Comparison of ENCODE assay signal across 27 cellular contexts in genomic region chr3:59829527-59829926, GRCh38.
"Had no signal": no experiment of that assay in that cellular context is flagged by ENCODE, and none has a peak within 500 bp of the region (broad histone marks: within the 10 kb centered on the region; RNA-seq: fewer than 3 reads in every experiment).

No MANE protein-coding gene starts in this region.

- H3K36me3 Mint-ChIP-seq: brain had no signal

- H3K4me1 ChIP-seq: ascending aorta, breast epithelium had no signal

- H3K27ac Mint-ChIP-seq: activated CD4-positive, alpha-beta T cell treated with anti-CD3 and anti-CD28 coated beads, Interleukin-2, amount 10 ng/mL, durations not matched to agents 7 days and 5 days; activated CD8-positive, alpha-beta T cell treated with anti-CD3 and anti-CD28 coated beads for 36 hours; activated naive CD4-positive, alpha-beta T cell treated with anti-CD3 and anti-CD28 coated beads, Interleukin-2, amount 50 U/mL, for 72 hours; activated naive CD8-positive, alpha-beta T cell treated with anti-CD3 and anti-CD28 coated beads, Interleukin-2, amount 10 ng/mL, durations not matched to agents 7 days and 5 days; activated T-helper 17 cell treated with anti-CD3 and anti-CD28 coated beads, Interleukin-2, amount 50 U/mL, for 72 hours; brain; dendritic cell treated with granulocyte-macrophage colony-stimulating factor and Interleukin-4, amounts not matched to agents 40 ng/mL and 50 ng/mL, for 4 days; endodermal cell had no signal

- FAIRE-seq: frontal cortex had no signal

- H3K4me3 ChIP-seq: ascending aorta, breast epithelium, cardiac muscle cell, coronary artery, dorsolateral prefrontal cortex had no signal

- H3K4me3 Mint-ChIP-seq: activated CD4-positive, alpha-beta T cell treated with anti-CD3 and anti-CD28 coated beads, Interleukin-2, amount 10 ng/mL, durations not matched to agents 7 days and 5 days; activated CD8-positive, alpha-beta T cell treated with anti-CD3 and anti-CD28 coated beads for 36 hours; activated naive CD8-positive, alpha-beta T cell treated with anti-CD3 and anti-CD28 coated beads, Interleukin-2, amount 10 ng/mL, durations not matched to agents 7 days and 5 days; activated T-cell treated with anti-CD3 and anti-CD28 coated beads, Interleukin-2, amount 50 U/mL, for 4 hours; activated T-helper 17 cell treated with anti-CD3 and anti-CD28 coated beads, Interleukin-2, amount 50 U/mL, for 72 hours; brain; central memory CD8-positive, alpha-beta T cell; dendritic cell treated with granulocyte-macrophage colony-stimulating factor and Interleukin-4, amounts not matched to agents 40 ng/mL and 50 ng/mL, for 4 days; endodermal cell had no signal

- ATAC-seq: activated CD8-positive, alpha-beta T cell treated with anti-CD3 and anti-CD28 coated beads for 36 hours; activated naive CD4-positive, alpha-beta T cell treated with anti-CD3 and anti-CD28 coated beads, Interleukin-2, amount 50 U/mL, for 72 hours; activated T-cell treated with anti-CD3 and anti-CD28 coated beads, Interleukin-2, amount 50 U/mL, for 4 hours; activated T-helper 17 cell treated with anti-CD3 and anti-CD28 coated beads, Interleukin-2, amount 50 U/mL, for 72 hours; esophagus mucosa had no signal

- H3K36me3 ChIP-seq: ascending aorta, breast epithelium, cardiac muscle cell had no signal

- H3K4me1 Mint-ChIP-seq: activated naive CD8-positive, alpha-beta T cell treated with anti-CD3 and anti-CD28 coated beads, Interleukin-2, amount 10 ng/mL, durations not matched to agents 7 days and 5 days; activated T-helper 17 cell treated with anti-CD3 and anti-CD28 coated beads, Interleukin-2, amount 50 U/mL, for 72 hours; central memory CD8-positive, alpha-beta T cell had no signal

- H3K27ac ChIP-seq: ascending aorta, breast epithelium, cardiac muscle cell, coronary artery, dorsolateral prefrontal cortex had no signal

- DNase-seq: activated CD4-positive, alpha-beta T cell treated with anti-CD3 and anti-CD28 coated beads for 1 hour; activated CD4-positive, alpha-beta T cell treated with anti-CD3 and anti-CD28 coated beads for 4 hours; activated CD4-positive, alpha-beta T cell treated with anti-CD3 and anti-CD28 coated beads, Interleukin-2, amount 10 ng/mL, durations not matched to agents 7 days and 5 days; activated CD4-positive, alpha-beta T cell treated with anti-CD3 and anti-CD28 coated beads, Interleukin-2, amount 50 U/mL, for 4 hours; activated CD8-positive, alpha-beta memory T cell treated with anti-CD3 and anti-CD28 coated beads for 24 hours; activated CD8-positive, alpha-beta T cell treated with anti-CD3 and anti-CD28 coated beads for 36 hours; activated effector memory CD4-positive, alpha-beta T cell treated with Interleukin-2 at 50 U/mL for 16 hours; activated gamma-delta T cell treated with Interleukin-2 at 50 U/mL for 16 hours; activated naive CD4-positive, alpha-beta T cell treated with Interleukin-2 at 50 U/mL for 16 hours; activated naive CD8-positive, alpha-beta T cell treated with anti-CD3 and anti-CD28 coated beads, Interleukin-2, amount 10 ng/mL, durations not matched to agents 7 days and 5 days; activated T-cell treated with anti-CD3 and anti-CD28 coated beads, Interleukin-2, amount 50 U/mL, for 4 hours; dorsolateral prefrontal cortex; effector memory CD4-positive, alpha-beta T cell; endodermal cell; foreskin fibroblast; T-helper 2 cell had no signal

- H3K27me3 Mint-ChIP-seq: activated CD4-positive, alpha-beta T cell treated with anti-CD3 and anti-CD28 coated beads, Interleukin-2, amount 10 ng/mL, durations not matched to agents 7 days and 5 days; activated CD8-positive, alpha-beta T cell treated with anti-CD3 and anti-CD28 coated beads for 36 hours; activated naive CD8-positive, alpha-beta T cell treated with anti-CD3 and anti-CD28 coated beads, Interleukin-2, amount 10 ng/mL, durations not matched to agents 7 days and 5 days; activated T-helper 17 cell treated with anti-CD3 and anti-CD28 coated beads, Interleukin-2, amount 50 U/mL, for 72 hours; brain; central memory CD8-positive, alpha-beta T cell; dendritic cell treated with granulocyte-macrophage colony-stimulating factor and Interleukin-4, amounts not matched to agents 40 ng/mL and 50 ng/mL, for 4 days had no signal

- H3K9me3 ChIP-seq: ascending aorta, breast epithelium had no signal

- H3K27me3 ChIP-seq: ascending aorta, breast epithelium, cardiac muscle cell, dorsolateral prefrontal cortex had no signal

- H3K9me3 Mint-ChIP-seq: activated T-cell treated with anti-CD3 and anti-CD28 coated beads, Interleukin-2, amount 50 U/mL, for 4 hours; central memory CD8-positive, alpha-beta T cell had no signal
